In genomic region chr17:73548620-73549311, GRCh38 we compare ENCODE assay signal across 17 cellular contexts.
"Had no signal": no experiment of that assay in that cellular context is flagged by ENCODE, and none has a peak within 500 bp of the region (broad histone marks: within the 10 kb centered on the region; RNA-seq: fewer than 3 reads in every experiment).

No MANE protein-coding gene starts in this region.

- H3K9me3 Mint-ChIP-seq: activated B cell treated with CpG ODN at 0.5 μM for 24 hours; activated naive CD8-positive, alpha-beta T cell treated with anti-CD3 and anti-CD28 coated beads, Interleukin-2, amount 10 ng/mL, durations not matched to agents 7 days and 5 days; activated T-helper 1 cell treated with anti-CD3 and anti-CD28 coated beads, Interleukin-12 subunit alpha, Interleukin-12 subunit beta, Interleukin-2, Interleukin-4 antibody, amounts not matched to agents 30 ng/mL and 10 ng/mL and 1 ng/mL, durations not matched to agents 14 hours and 24 hours and 36 hours; endodermal cell; naive thymus-derived CD8-positive, alpha-beta T cell; T-helper 1 cell treated with Interleukin-12 subunit alpha and Interleukin-12 subunit beta and Interleukin-4 antibody, amounts not matched to agents 30 μg/mL and 1 μg/mL, for 36 hours had no signal

- H3K27me3 ChIP-seq: hepatocyte, suprapubic skin had no signal

- H3K27ac Mint-ChIP-seq: activated B cell treated with CpG ODN at 0.5 μM for 24 hours; activated T-helper 1 cell treated with anti-CD3 and anti-CD28 coated beads, Interleukin-12 subunit alpha, Interleukin-12 subunit beta, Interleukin-2, Interleukin-4 antibody, amounts not matched to agents 30 ng/mL and 10 ng/mL and 1 ng/mL, durations not matched to agents 14 hours and 24 hours and 36 hours; endodermal cell; T-helper 1 cell treated with Interleukin-12 subunit alpha and Interleukin-12 subunit beta and Interleukin-4 antibody, amounts not matched to agents 30 μg/mL and 1 μg/mL, for 36 hours had no signal

- H3K9me3 ChIP-seq: suprapubic skin, upper lobe of right lung had no signal

- DNase-seq: activated B cell treated with CpG ODN at 0.5 μM for 24 hours; activated CD4-positive, alpha-beta T cell treated with anti-CD3 and anti-CD28 coated beads for 48 hours; activated naive CD8-positive, alpha-beta T cell treated with anti-CD3 and anti-CD28 coated beads, Interleukin-2, amount 10 ng/mL, durations not matched to agents 7 days and 5 days; aorta; dorsolateral prefrontal cortex; endodermal cell; erythroblast; mesenchymal stem cell; naive thymus-derived CD8-positive, alpha-beta T cell; stimulated activated CD4-positive, alpha-beta T cell treated with anti-CD3 and anti-CD28 coated beads, Interleukin-4, amount 100 ng/mL, for 24 hours; stimulated activated CD8-positive, alpha-beta memory T cell treated with anti-CD3 and anti-CD28 coated beads, Interleukin-4, amount 100 ng/mL, for 48 hours; stimulated activated naive CD8-positive, alpha-beta T cell treated with anti-CD3 and anti-CD28 coated beads, Interleukin-15, Interleukin-2, amounts not matched to agents 100 U/mL and 50 U/mL, for 24 hours; upper lobe of right lung had no signal

- H2AFZ ChIP-seq: hepatocyte had no signal

- H3K4me3 Mint-ChIP-seq: activated B cell treated with CpG ODN at 0.5 μM for 24 hours; activated naive CD8-positive, alpha-beta T cell treated with anti-CD3 and anti-CD28 coated beads, Interleukin-2, amount 10 ng/mL, durations not matched to agents 7 days and 5 days; activated T-helper 1 cell treated with anti-CD3 and anti-CD28 coated beads, Interleukin-12 subunit alpha, Interleukin-12 subunit beta, Interleukin-2, Interleukin-4 antibody, amounts not matched to agents 30 ng/mL and 10 ng/mL and 1 ng/mL, durations not matched to agents 14 hours and 24 hours and 36 hours; endodermal cell; T-helper 1 cell treated with Interleukin-12 subunit alpha and Interleukin-12 subunit beta and Interleukin-4 antibody, amounts not matched to agents 30 μg/mL and 1 μg/mL, for 36 hours had no signal

- H3K4me3 ChIP-seq: dorsolateral prefrontal cortex, hepatocyte, suprapubic skin, upper lobe of right lung had no signal

- H3K79me2 ChIP-seq: hepatocyte had no signal

- H3K27me3 Mint-ChIP-seq: activated B cell treated with CpG ODN at 0.5 μM for 24 hours; naive thymus-derived CD8-positive, alpha-beta T cell had no signal

- H3K4me1 ChIP-seq: upper lobe of right lung had no signal

- H3K4me2 ChIP-seq: hepatocyte had no signal

- H3K36me3 ChIP-seq: suprapubic skin, upper lobe of right lung had no signal

- H3K27ac ChIP-seq: dorsolateral prefrontal cortex, hepatocyte, suprapubic skin, upper lobe of right lung had no signal
